8 cellular contexts compared by ENCODE assay signal in genomic region chr1:108560143-108560429, GRCh38. TPM values are rescaled to one million over a fixed set of nuclear protein-coding genes. Genes with fewer than 3 reads are reported as not detected.
DNase-seq lines count a peak whose midpoint lies in the region; ATAC-seq and TF ChIP-seq lines count a peak whose summit lies in the region.

No MANE protein-coding gene starts in this region.

- ATAC-seq in DND-41 (ENCODE audit: insufficient read depth, low read depth) (peak; percentile 22), GM21737 (IDR thresholded peaks at IDR 0.05; ENCODE audit: unreplicated experiment) (peak; percentile 32)
- peak; percentile 21 to 45 for ATAC-seq in naive thymus-derived CD8-positive, alpha-beta T cell

- POLR2A ChIA-PET in naive thymus-derived CD8-positive, alpha-beta T cell (lab: Charles Lee): interaction anchor here (0.8 to 4.8 kb wide), 12 partner anchors 9 to 360 kb away, joined by 3 to 82 read pairs (median 6); partner anchors contain the start of genes HENMT1, PRPF38B and SLC25A24

- peak overlapping the region; percentile 82 for H3K4me2 ChIP-seq in DND-41 (ENCODE audit: insufficient read depth, low read length)

- no peak for TF ChIP-seq CTCF in DND-41 (IDR thresholded peaks at IDR 0.05; ENCODE audit: borderline replicate concordance, extremely low read depth, low read length, poor library complexity, severe bottlenecking)
- TF ChIP-seq CTCF in LNCaP clone FGC (IDR thresholded peaks at IDR 0.05; ENCODE audit: control insufficient read depth, extremely low read depth, insufficient read depth): no peak

- peak overlapping the region; percentile 92 to 98 (median 97) for H3K4me3 Mint-ChIP-seq in naive thymus-derived CD8-positive, alpha-beta T cell

- H3K9me3 ChIP-seq in DND-41 (ENCODE audit: insufficient read depth, low read length, severe bottlenecking): no peaks in the 10 kb centered on the region
- H3K9me3 ChIP-seq in duodenal mucosa (ENCODE audit: control insufficient read depth in 1 of 2, low read length in 2 of 2): no peaks in the 10 kb centered on the region

- H3K27ac ChIP-seq in DND-41 (ENCODE audit: low read length): peak overlapping the region; percentile 68
- H3K27ac ChIP-seq in duodenal mucosa (ENCODE audit: low read depth, low read length): peak overlapping the region; percentile 44

- H3K4me1 Mint-ChIP-seq in naive thymus-derived CD8-positive, alpha-beta T cell: peaks cover 15 to 42% (median 35%) of the 10 kb centered on the region in 4 donors

- H3K9ac ChIP-seq in DND-41 (ENCODE audit: low read depth, low read length) (peak overlapping the region; percentile 62), duodenal mucosa (ENCODE audit: low read depth in 1 of 2, low read length in 2 of 2) (peak overlapping the region; percentile 78 to 85)

- peaks cover 37% of the 10 kb centered on the region for H3K79me2 ChIP-seq in DND-41 (ENCODE audit: insufficient read depth, low read length)

- H2AFZ ChIP-seq in DND-41 (ENCODE audit: low read depth, low read length): peak overlapping the region; percentile 79

- no peaks in the 10 kb centered on the region for H3K27me3 Mint-ChIP-seq in naive thymus-derived CD8-positive, alpha-beta T cell

- DNase-seq in DND-41: no peak
- DNase-seq in LNCaP clone FGC (ENCODE audit: low read depth): no peak
- no peak for DNase-seq in naive thymus-derived CD8-positive, alpha-beta T cell
- no peak for DNase-seq in KG1 (lab: John Stamatoyannopoulos, UW)
- DNase-seq in NCI-H1694 (lab: John Stamatoyannopoulos, UW): no peak
- no peak for DNase-seq in activated CD8-positive, alpha-beta memory T cell treated with anti-CD3 and anti-CD28 coated beads for 24 hours

- H3K9me3 Mint-ChIP-seq in naive thymus-derived CD8-positive, alpha-beta T cell: no peaks in the 10 kb centered on the region

- H3K36me3 Mint-ChIP-seq in naive thymus-derived CD8-positive, alpha-beta T cell: no peaks in the 10 kb centered on the region

- no peaks in the 10 kb centered on the region for H3K36me3 ChIP-seq in DND-41 (ENCODE audit: insufficient read depth, low read length)
- no peaks in the 10 kb centered on the region for H3K36me3 ChIP-seq in duodenal mucosa (ENCODE audit: control insufficient read depth in 1 of 2, insufficient read depth in 2 of 2, low read length in 2 of 2)

- peaks cover 32% of the 10 kb centered on the region for H3K4me1 ChIP-seq in DND-41 (ENCODE audit: insufficient read depth, low read length)
- H3K4me1 ChIP-seq in duodenal mucosa (ENCODE audit: control insufficient read depth in 1 of 2, insufficient read depth in 2 of 2, low read length in 2 of 2): peaks cover 23 to 28% of the 10 kb centered on the region in 2 donors

- peak overlapping the region in 9 of 10 donors; percentile 87 to 96 (median 93) for H3K27ac Mint-ChIP-seq in naive thymus-derived CD8-positive, alpha-beta T cell

- H3K27me3 ChIP-seq in DND-41 (ENCODE audit: insufficient read depth, low read length, poor library complexity): no peaks in the 10 kb centered on the region
- no peaks in the 10 kb centered on the region for H3K27me3 ChIP-seq in duodenal mucosa (ENCODE audit: control insufficient read depth in 1 of 2, insufficient read depth in 2 of 2, low read length in 2 of 2)

- peak overlapping the region; percentile 63 to 65; a peak in 3 of 4 replicates for H3K4me3 ChIP-seq in DND-41 (ENCODE audit: low read depth in 1 of 2, low read length in 2 of 2)
- H3K4me3 ChIP-seq in LNCaP clone FGC (ENCODE audit: low read depth, low read length): peak overlapping the region; percentile 53
- peak overlapping the region; percentile 78 to 83 for H3K4me3 ChIP-seq in duodenal mucosa (ENCODE audit: low read depth in 1 of 2, low read length in 2 of 2)

- H4K20me1 ChIP-seq in DND-41 (ENCODE audit: insufficient read depth, low read length): peaks cover 8% of the 10 kb centered on the region; the same call in 1 of the 2 replicates

RNA-seq across cellular contexts. Expression of gene EEIG2, which starts 0.2 kb away (rescaled TPM):
- total RNA-seq in naive thymus-derived CD8-positive, alpha-beta T cell: 10 to 100 TPM; 10.3 to 12.1 TPM
- polyA plus RNA-seq in naive thymus-derived CD8-positive, alpha-beta T cell: 1 to 10 TPM in 1 of 3 donors, under 1 TPM in 2; 0.48 to 2.4 (median 0.75) TPM
